Comparison of ENCODE assay signal across 13 cellular contexts in genomic region chr4:174334628-174335027, GRCh38. TPM values are rescaled to one million over a fixed set of nuclear protein-coding genes. Genes with fewer than 3 reads are reported as not detected.
DNase-seq lines count a peak whose midpoint lies in the region; ATAC-seq and TF ChIP-seq lines count a peak whose summit lies in the region.
"Had no signal": no experiment of that assay in that cellular context is flagged by ENCODE, and none has a peak within 500 bp of the region (broad histone marks: within the 10 kb centered on the region; RNA-seq: fewer than 3 reads in every experiment).

No MANE protein-coding gene starts in this region.

- H3K9me3 Mint-ChIP-seq in stimulated activated memory B cell treated with anti-CD40 and anti-IgM and Interleukin-4, amounts not matched to agents 10 μg/mL and 1 μg/mL and 100 μg/mL, for 72 hours, result no peaks in the 10 kb centered on the region
- no peaks in the 10 kb centered on the region for H3K9me3 Mint-ChIP-seq in T-cell
- H3K9me3 Mint-ChIP-seq in type B pancreatic cell, result no peaks in the 10 kb centered on the region
- H3K9me3 Mint-ChIP-seq: activated naive CD4-positive, alpha-beta T cell treated with anti-CD3 and anti-CD28 coated beads, Interleukin-2, amount 10 ng/mL, durations not matched to agents 7 days and 5 days had no signal

- peak; percentile 99 for ATAC-seq in HG02610 (IDR thresholded peaks at IDR 0.05; ENCODE audit: unreplicated experiment)
- ATAC-seq in HG03354 (IDR thresholded peaks at IDR 0.05; ENCODE audit: poor library complexity, severe bottlenecking, unreplicated experiment), result peak; percentile 90
- ATAC-seq in stimulated activated memory B cell treated with anti-CD40 and anti-IgM and Interleukin-4, amounts not matched to agents 10 μg/mL and 1 μg/mL and 100 μg/mL, for 72 hours, result peak; percentile 34
- ATAC-seq in T-cell (replicated peaks in 1 of 4), result no peak

- POLR2A ChIA-PET in T-cell (lab: Charles Lee), result no interaction called here

- H3K4me3 Mint-ChIP-seq in stimulated activated memory B cell treated with anti-CD40 and anti-IgM and Interleukin-4, amounts not matched to agents 10 μg/mL and 1 μg/mL and 100 μg/mL, for 72 hours, result no peak overlapping the region
- H3K4me3 Mint-ChIP-seq in T-cell, result no peak overlapping the region
- H3K4me3 Mint-ChIP-seq in type B pancreatic cell, result no peak overlapping the region
- H3K4me3 Mint-ChIP-seq: activated naive CD4-positive, alpha-beta T cell treated with anti-CD3 and anti-CD28 coated beads, Interleukin-2, amount 10 ng/mL, durations not matched to agents 7 days and 5 days had no signal

- no peaks in the 10 kb centered on the region for H3K27me3 Mint-ChIP-seq in stimulated activated memory B cell treated with anti-CD40 and anti-IgM and Interleukin-4, amounts not matched to agents 10 μg/mL and 1 μg/mL and 100 μg/mL, for 72 hours
- H3K27me3 Mint-ChIP-seq in T-cell (no peaks in the 10 kb centered on the region), type B pancreatic cell (no peaks in the 10 kb centered on the region)
- H3K27me3 Mint-ChIP-seq: activated naive CD4-positive, alpha-beta T cell treated with anti-CD3 and anti-CD28 coated beads, Interleukin-2, amount 10 ng/mL, durations not matched to agents 7 days and 5 days had no signal

- H3K27ac Mint-ChIP-seq in stimulated activated memory B cell treated with anti-CD40 and anti-IgM and Interleukin-4, amounts not matched to agents 10 μg/mL and 1 μg/mL and 100 μg/mL, for 72 hours, result no peak overlapping the region
- H3K27ac Mint-ChIP-seq in T-cell (no peak overlapping the region), type B pancreatic cell (no peak overlapping the region)
- H3K27ac Mint-ChIP-seq: activated naive CD4-positive, alpha-beta T cell treated with anti-CD3 and anti-CD28 coated beads, Interleukin-2, amount 10 ng/mL, durations not matched to agents 7 days and 5 days had no signal

- CTCF ChIA-PET in T-cell (lab: Charles Lee), result no interaction called here

- no peak for TF ChIP-seq CTCF in type B pancreatic cell (conservative IDR thresholded peaks at IDR 0.05)

- no peaks in the 10 kb centered on the region for H3K4me1 Mint-ChIP-seq in stimulated activated memory B cell treated with anti-CD40 and anti-IgM and Interleukin-4, amounts not matched to agents 10 μg/mL and 1 μg/mL and 100 μg/mL, for 72 hours
- H3K4me1 Mint-ChIP-seq in T-cell (no peaks in the 10 kb centered on the region), type B pancreatic cell (ENCODE audit: unreplicated experiment) (no peaks in the 10 kb centered on the region)
- H3K4me1 Mint-ChIP-seq: activated naive CD4-positive, alpha-beta T cell treated with anti-CD3 and anti-CD28 coated beads, Interleukin-2, amount 10 ng/mL, durations not matched to agents 7 days and 5 days had no signal

- DNase-seq in GM19240 (ENCODE audit: insufficient read length, low spot score) (peak; percentile 8), T-cell (no peak), type B pancreatic cell (ENCODE audit: extremely low spot score, unreplicated experiment) (no peak), iPS-NIHi7 (ENCODE audit: extremely low spot score) (no peak)
- DNase-seq: activated CD4-positive, alpha-beta T cell treated with anti-CD3 and anti-CD28 coated beads for 48 hours; activated naive CD4-positive, alpha-beta T cell treated with anti-CD3 and anti-CD28 coated beads, Interleukin-2, amount 10 ng/mL, durations not matched to agents 7 days and 5 days; dermis blood vessel endothelial cell; NCI-H510A treated with DMSO at 0.1 percent for 48 hours; retina; SJCRH30 had no signal

- peaks cover 5% of the 10 kb centered on the region for H3K36me3 Mint-ChIP-seq in stimulated activated memory B cell treated with anti-CD40 and anti-IgM and Interleukin-4, amounts not matched to agents 10 μg/mL and 1 μg/mL and 100 μg/mL, for 72 hours
- H3K36me3 Mint-ChIP-seq in T-cell, result peaks cover 3% of the 10 kb centered on the region
- no peaks in the 10 kb centered on the region for H3K36me3 Mint-ChIP-seq in type B pancreatic cell
- H3K36me3 Mint-ChIP-seq: activated naive CD4-positive, alpha-beta T cell treated with anti-CD3 and anti-CD28 coated beads, Interleukin-2, amount 10 ng/mL, durations not matched to agents 7 days and 5 days had no signal

RNA-seq across cellular contexts. Expression of gene CEP44, which starts 50.9 kb away (rescaled TPM):
- total RNA-seq in T-cell (10 to 100 TPM; 17.3 to 22.0 (median 18.8) TPM), type B pancreatic cell (ENCODE audit: low replicate concordance) (15.2 and 19.1 TPM in 2 replicates)

RNA-seq across cellular contexts. Expression of gene FBXO8, which starts 51.2 kb away (rescaled TPM):
- total RNA-seq in T-cell (10 to 100 TPM; 16.0 to 27.3 (median 21.8) TPM), type B pancreatic cell (ENCODE audit: low replicate concordance) (17.7 and 25.1 TPM in 2 replicates)

Comparison
In these comparisons a context has a peak if more than half of its experiments do, and no peak if none do; other contexts are left out.
1. ATAC-seq: peak in HG02610 (single experiment), HG03354 (single experiment) and stimulated activated memory B cell treated with anti-CD40 and anti-IgM and Interleukin-4, amounts not matched to agents 10 μg/mL and 1 μg/mL and 100 μg/mL, for 72 hours (single experiment); none in T-cell (0 of 4).